Comparison of ENCODE assay signal across 18 cellular contexts in genomic region chr21:26900980-26901379, GRCh38. TPM values are rescaled to one million over a fixed set of nuclear protein-coding genes. Genes with fewer than 3 reads are reported as not detected.
A peak's percentile ranks its signal among the peaks of the same experiment; 100 is the strongest.
DNase-seq lines count a peak whose midpoint lies in the region; ATAC-seq, FAIRE-seq and TF ChIP-seq lines count a peak whose summit lies in the region.
"Had no signal": no experiment of that assay in that cellular context is flagged by ENCODE, and none has a peak within 500 bp of the region (broad histone marks: within the 10 kb centered on the region; RNA-seq: fewer than 3 reads in every experiment).

No MANE protein-coding gene starts in this region.

- H3K4me3 ChIP-seq in IMR-90 (ENCODE audit: insufficient read depth, low read depth, low read length) = no peak overlapping the region
- no peak overlapping the region for H3K4me3 ChIP-seq in HepG2 (replicated peaks in 1 of 3; ENCODE audit: insufficient read depth in 1 of 3, low read depth in 2 of 3, low read length in 3 of 3)
- H3K4me3 ChIP-seq: BLaER1, GM12878, HAP-1 had no signal

- no peak overlapping the region for H3K27ac Mint-ChIP-seq in T-helper 2 cell treated with Interferon-gamma antibody and Interleukin-4, amounts not matched to agents 5 μg/mL and 100 μg/mL, for 36 hours
- H3K27ac Mint-ChIP-seq: CD14-positive monocyte; CD4-positive, alpha-beta memory T cell had no signal

- H4K8ac ChIP-seq in IMR-90 (ENCODE audit: low read depth in 2 of 2, low read length in 2 of 2) = no peak overlapping the region

- no peaks in the 10 kb centered on the region for H3K36me3 Mint-ChIP-seq in T-helper 2 cell treated with Interferon-gamma antibody and Interleukin-4, amounts not matched to agents 5 μg/mL and 100 μg/mL, for 36 hours (ENCODE audit: low read depth)
- H3K36me3 Mint-ChIP-seq: CD14-positive monocyte; CD4-positive, alpha-beta memory T cell had no signal

- 0 out of 2 replicates have a peak, but pooled peaks cover 3% of the 10 kb centered on the region for H3K4me1 ChIP-seq in IMR-90 (ENCODE audit: control insufficient read depth, insufficient read depth, low read length)
- no peaks in the 10 kb centered on the region for H3K4me1 ChIP-seq in HepG2 (ENCODE audit: insufficient read depth, low read length)
- H3K4me1 ChIP-seq: BLaER1, HAP-1 had no signal

- no peaks in the 10 kb centered on the region for H3K9me3 ChIP-seq in IMR-90 (ENCODE audit: control insufficient read depth, insufficient read depth, low read length)
- peaks cover 65% of the 10 kb centered on the region for H3K9me3 ChIP-seq in HepG2 (ENCODE audit: low read length)
- H3K9me3 ChIP-seq: BLaER1, HAP-1 had no signal

- H3K18ac ChIP-seq in IMR-90 (ENCODE audit: low read depth, low read length) = peak overlapping the region; percentile 20; the same call in 1 of the 2 replicates

- CTCF ChIA-PET in IMR-90 (lab: Yijun Ruan, JAX) = interaction anchor here (1.3 kb wide), 1 partner anchor 11 kb away, joined by 3 read pairs; no protein-coding TSS in a partner anchor
- CTCF ChIA-PET in HepG2 (lab: Yijun Ruan, JAX; ENCODE audit: low intra/inter-chr PET ratio, low total read pairs) = no interaction called here

- POLR2A ChIA-PET in IMR-90 (lab: Charles Lee; ENCODE audit: unreplicated experiment) = no interaction called here
- POLR2A ChIA-PET in HepG2 (lab: Yijun Ruan, JAX) = no interaction called here

- FAIRE-seq in HepG2 (lab: Jason Lieb, UNC) = no peak
- FAIRE-seq: GM12878 had no signal

- no peak overlapping the region for H3K27ac ChIP-seq in IMR-90 (ENCODE audit: insufficient read depth, low read length)
- no peak overlapping the region for H3K27ac ChIP-seq in HepG2 (ENCODE audit: extremely low read length, insufficient read depth, low read length)
- H3K27ac ChIP-seq: BLaER1 had no signal

- H2BK120ac ChIP-seq in IMR-90 (ENCODE audit: low read depth, low read length) = peak overlapping the region; percentile 37

- peak overlapping the region; percentile 14; the same call in 1 of the 2 replicates for H3K23ac ChIP-seq in IMR-90 (ENCODE audit: low read depth, low read length)

- H2AK5ac ChIP-seq in IMR-90 (ENCODE audit: low read depth, low read length) = no peak overlapping the region; the same call in 1 of the 2 replicates

- in situ Hi-C loops in IMR-90 (cut with MboI; ENCODE audit: low sequenced_read_pairs) = no loop called here
- in situ Hi-C loops in HepG2 (cut with HindIII; ENCODE audit: extremely low pct_ligation_motif_present, low pct_unique_long_range_greater_than_20kb) = no loop called here

- H3K14ac ChIP-seq in IMR-90 (replicated peaks; ENCODE audit: low read depth, low read length) = peak overlapping the region; percentile 10

- peak overlapping the region; percentile 19; the same call in 2 of the 3 replicates for H2BK15ac ChIP-seq in IMR-90 (ENCODE audit: low read depth, low read length)

- DNase-seq in IMR-90 (no peak), SHP77 treated with DMSO at 0.1 percent for 48 hours (lab: John Stamatoyannopoulos, UW) (peak; percentile 82), myocyte (ENCODE audit: low read depth) (peak; percentile 14), NCI-H1092 treated with DMSO at 0.1 percent for 48 hours (lab: John Stamatoyannopoulos, UW) (no peak), HepG2 (ENCODE audit: low spot score) (no peak)
- DNase-seq in T-helper 2 cell treated with Interferon-gamma antibody and Interleukin-4, amounts not matched to agents 5 μg/mL and 100 μg/mL, for 36 hours (ENCODE audit: low spot score) = no peak
- DNase-seq in activated CD4-positive, alpha-beta T cell treated with anti-CD3 and anti-CD28 coated beads for 4 hours = no peak
- DNase-seq: 8988T; CD4-positive, alpha-beta memory T cell; COR-L47; DMS 273 treated with DMSO at 0.1 percent for 48 hours; DMS53; DND-41; EL had no signal

- H2AFZ ChIP-seq in IMR-90 (replicated peaks; ENCODE audit: low read length, poor library complexity) (no peak overlapping the region), HepG2 (ENCODE audit: low read length) (no peak overlapping the region)

- intact Hi-C loops in IMR-90 (cut with micrococcal nuclease) (no loop called here), HepG2 (cut with micrococcal nuclease; ENCODE audit: unreplicated experiment) (no loop called here)

- H2AK9ac ChIP-seq in IMR-90 (replicated peaks; ENCODE audit: low read depth, low read length, poor library complexity) = no peak overlapping the region

- 0 out of 2 replicates have a peak overlapping the region, but pooled peaks have one; percentile 29 for H2BK20ac ChIP-seq in IMR-90 (ENCODE audit: low read depth, low read length)

- H3K27me3 ChIP-seq in IMR-90 (ENCODE audit: control insufficient read depth, insufficient read depth, low read length) (no peaks in the 10 kb centered on the region), HepG2 (ENCODE audit: control insufficient read depth in 1 of 2, insufficient read depth in 2 of 2, low read length in 2 of 2) (no peaks in the 10 kb centered on the region)
- H3K27me3 ChIP-seq: BLaER1 had no signal

- no peak overlapping the region for H3K4me2 ChIP-seq in IMR-90 (ENCODE audit: low read depth, low read length)
- H3K4me2 ChIP-seq in HepG2 (ENCODE audit: low read depth, low read length) = no peak overlapping the region
- H3K4me2 ChIP-seq: BLaER1 had no signal

- H3K9ac ChIP-seq in IMR-90 (ENCODE audit: low read depth, low read length) (no peak overlapping the region), HepG2 (ENCODE audit: insufficient read depth, low read depth, low read length) (no peak overlapping the region)
- H3K9ac ChIP-seq: BLaER1 had no signal

- H3K9me3 Mint-ChIP-seq in T-helper 2 cell treated with Interferon-gamma antibody and Interleukin-4, amounts not matched to agents 5 μg/mL and 100 μg/mL, for 36 hours = no peaks in the 10 kb centered on the region

- H2BK5ac ChIP-seq in IMR-90 (ENCODE audit: low read depth, low read length, poor library complexity, severe bottlenecking) = no peak overlapping the region

- TF ChIP-seq EP300 in HepG2 (IDR thresholded peaks at IDR 0.05; ENCODE audit: low read depth in 2 of 2, low read length in 2 of 2) (no peak), HepG2 (CRISPR knock-in tag; IDR thresholded peaks at IDR 0.05; ENCODE audit: borderline replicate concordance) (no peak)

- H3K4ac ChIP-seq in IMR-90 (ENCODE audit: low read depth, low read length) = peak overlapping the region; percentile 52; the same call in 1 of the 2 replicates

- H3K79me2 ChIP-seq in HepG2 (ENCODE audit: insufficient read depth, low read length) = no peaks in the 10 kb centered on the region

- H4K20me1 ChIP-seq in IMR-90 (ENCODE audit: insufficient read depth, low read length) (no peaks in the 10 kb centered on the region), HepG2 (ENCODE audit: insufficient read depth, low read length) (no peaks in the 10 kb centered on the region)
- H4K20me1 ChIP-seq: BLaER1 had no signal

- H3K27me3 Mint-ChIP-seq in T-helper 2 cell treated with Interferon-gamma antibody and Interleukin-4, amounts not matched to agents 5 μg/mL and 100 μg/mL, for 36 hours (ENCODE audit: low read depth) = no peaks in the 10 kb centered on the region

- ATAC-seq in IMR-90 (ENCODE audit: low read depth) (no peak), HepG2 (no peak)
- ATAC-seq: GM12878 had no signal

- TF ChIP-seq RAD21 in IMR-90 (IDR thresholded peaks at IDR 0.05; ENCODE audit: low read length) = no peak
- no peak for TF ChIP-seq RAD21 in HepG2 (CRISPR knock-in tag; IDR thresholded peaks at IDR 0.05)

- dilution Hi-C loops in IMR-90 (cut with HindIII; ENCODE audit: low sequenced_read_pairs, unreplicated experiment) = no loop called here

- no peak overlapping the region for H3K4me3 Mint-ChIP-seq in T-helper 2 cell treated with Interferon-gamma antibody and Interleukin-4, amounts not matched to agents 5 μg/mL and 100 μg/mL, for 36 hours
- H3K4me3 Mint-ChIP-seq: CD14-positive monocyte; CD4-positive, alpha-beta memory T cell had no signal

- H3K4me1 Mint-ChIP-seq in T-helper 2 cell treated with Interferon-gamma antibody and Interleukin-4, amounts not matched to agents 5 μg/mL and 100 μg/mL, for 36 hours (ENCODE audit: low read depth) = no peaks in the 10 kb centered on the region
- H3K4me1 Mint-ChIP-seq: CD14-positive monocyte; CD4-positive, alpha-beta memory T cell had no signal

- H3K56ac ChIP-seq in IMR-90 (ENCODE audit: extremely low read depth, insufficient read depth, low read length) = no peak overlapping the region

- no peaks in the 10 kb centered on the region for H3K79me1 ChIP-seq in IMR-90 (ENCODE audit: low read depth in 1 of 2, low read length in 2 of 2)

- BruUV-seq in IMR-90 (replicated peaks; lab: Mats Ljungman, UMichigan) (no TSS peak), HepG2 (replicated peaks; lab: Mats Ljungman, UMichigan) (no TSS peak)

- TF ChIP-seq CTCF in IMR-90 (conservative IDR thresholded peaks at IDR 0.05; ENCODE audit: low read depth, low read length) (no peak), HepG2 (CRISPR knock-in tag; IDR thresholded peaks at IDR 0.05) (no peak)

- no peak overlapping the region for H4K5ac ChIP-seq in IMR-90 (ENCODE audit: low read depth, low read length)

- 50% methylated on average over 1 of the region's 4 CpGs; no CpG with 5 or more reads in 1 of the 2 experiments for WGBS in IMR-90 (ENCODE audit: extremely low coverage in 2 of 2, insufficient read length in 1 of 2), 2 experiments
- 1% methylated on average over 4 of the region's 4 CpGs for WGBS in HepG2 (ENCODE audit: low lambda C conversion rate)

- H4K91ac ChIP-seq in IMR-90 (ENCODE audit: insufficient read depth, low read depth, low read length) = no peak overlapping the region

- TF ChIP-seq POLR2A in IMR-90 (IDR thresholded peaks at IDR 0.05; ENCODE audit: low read depth, low read length) (no peak), HepG2 (IDR thresholded peaks at IDR 0.05; ENCODE audit: insufficient read depth in 1 of 2, low read depth in 2 of 2, low read length in 2 of 2) (no peak)

- H3K36me3 ChIP-seq in IMR-90 (ENCODE audit: control insufficient read depth, insufficient read depth, low read length) = no peaks in the 10 kb centered on the region
- H3K36me3 ChIP-seq in HepG2 (replicated peaks in 1 of 2; ENCODE audit: control insufficient read depth in 1 of 2, insufficient read depth in 2 of 2, low read length in 2 of 2) = no peaks in the 10 kb centered on the region
- H3K36me3 ChIP-seq: BLaER1, HAP-1 had no signal

- H3K9me1 ChIP-seq in IMR-90 (ENCODE audit: insufficient read depth, low read length) = peaks cover 2% of the 10 kb centered on the region; the same call in 1 of the 2 replicates

RNA-seq across cellular contexts. Expression of gene ADAMTS1, which starts 55.8 kb away (rescaled TPM):
- total RNA-seq in IMR-90 (2012; rRNA removed) (106 and 116 TPM in 2 replicates), myocyte (21.4 and 23.0 TPM in 2 replicates), HepG2 (2016; rRNA removed; fragmentation: Illumina TruSeq; extraction: Trizol) (0.02 TPM in 1 of 2 replicates, not detected in the other)
- polyA plus RNA-seq in IMR-90 (2012; rRNA removed) (317 and 336 TPM in 2 replicates), HepG2 (2011; rRNA removed) (0.11 and 0.34 TPM in 2 replicates)
- polyA plus RNA-seq in IMR-90 (2012; cell fraction: cytosol; rRNA removed) = 78.5 and 82.1 TPM in 2 replicates
- polyA plus RNA-seq in IMR-90 (2012; cell fraction: nucleus; rRNA removed; ENCODE audit: low replicate concordance) = 226 and 359 TPM in 2 replicates
- polyA plus RNA-seq in myocyte (2012) = 38.5 TPM
- total RNA-seq in HepG2 (2016; cell fraction: cytosol; rRNA removed; fragmentation: Illumina TruSeq; extraction: Trizol; ENCODE audit: low read depth) = not detected in 2 replicates
- total RNA-seq in HepG2 (2016; cell fraction: insoluble cytoplasmic fraction; rRNA removed; fragmentation: Illumina TruSeq; extraction: Trizol) = 0.15 TPM in 1 of 2 replicates, not detected in the other
- 0.12 TPM in 1 of 2 replicates, not detected in the other for total RNA-seq in HepG2 (2016; cell fraction: membrane; rRNA removed; fragmentation: Illumina TruSeq; extraction: Trizol)
- total RNA-seq in HepG2 (2016; cell fraction: nucleus; rRNA removed; fragmentation: Illumina TruSeq; extraction: Trizol) = 0.16 and 0.68 TPM in 2 replicates
- polyA plus RNA-seq in HepG2 (2011; cell fraction: cytosol; rRNA removed) = 0.31 and 0.36 TPM in 2 replicates
- polyA plus RNA-seq in HepG2 (2011; cell fraction: nucleus; rRNA removed) = 1.0 and 1.2 TPM in 2 replicates
- polyA plus RNA-seq in HepG2 (2012) = 0.13 and 0.19 TPM in 2 replicates
- not detected in 2 replicates for polyA plus RNA-seq in HepG2 (2016; cell fraction: cytosol; fragmentation: Illumina TruSeq; extraction: Trizol; ENCODE audit: low read depth)
- 0.04 TPM in 1 of 2 replicates, not detected in the other for polyA plus RNA-seq in HepG2 (2016; cell fraction: insoluble cytoplasmic fraction; fragmentation: Illumina TruSeq; extraction: Trizol; ENCODE audit: low read depth)
- polyA plus RNA-seq in HepG2 (2016; cell fraction: membrane; fragmentation: Illumina TruSeq; extraction: Trizol; ENCODE audit: low read depth) = not detected in 2 replicates
- polyA plus RNA-seq in HepG2 (2016; cell fraction: nucleus; fragmentation: Illumina TruSeq; extraction: Trizol; ENCODE audit: insufficient read depth, low read depth) = 0.16 TPM in 1 of 2 replicates, not detected in the other
- polyA minus RNA-seq in HepG2 (2011; rRNA and poly(A)+ RNA removed; ENCODE audit: low replicate concordance) = 0.66 and 525 TPM in 2 replicates
- polyA minus RNA-seq in HepG2 (2011; cell fraction: cytosol; rRNA and poly(A)+ RNA removed) = 9.5 and 10.6 TPM in 2 replicates
- 3.1 and 4.2 TPM in 2 replicates for polyA minus RNA-seq in HepG2 (2011; cell fraction: nucleus; rRNA and poly(A)+ RNA removed)
- total RNA-seq: CD4-positive, alpha-beta memory T cell had no signal
- polyA plus RNA-seq: CD14-positive monocyte had no signal

Comparison
In these comparisons a context has a peak if more than half of its experiments do, and no peak if none do; other contexts are left out.
1. DNase-seq: peak in SHP77 treated with DMSO at 0.1 percent for 48 hours (single experiment) and myocyte (single experiment); none in IMR-90 (single experiment), NCI-H1092 treated with DMSO at 0.1 percent for 48 hours (single experiment), T-helper 2 cell treated with Interferon-gamma antibody and Interleukin-4, amounts not matched to agents 5 μg/mL and 100 μg/mL, for 36 hours (single experiment), activated CD4-positive, alpha-beta T cell treated with anti-CD3 and anti-CD28 coated beads for 4 hours (0 of 2) and HepG2 (single experiment).
2. RNA of gene ADAMTS1, which starts 55.8 kb away (total RNA-seq): 106 to 116 TPM in IMR-90 and 21.4 to 23.0 TPM in myocyte; 0.02 to 0.68 TPM in HepG2; every median in the first group is over 10 times any median in the second.